In the genomic region with DNA sequence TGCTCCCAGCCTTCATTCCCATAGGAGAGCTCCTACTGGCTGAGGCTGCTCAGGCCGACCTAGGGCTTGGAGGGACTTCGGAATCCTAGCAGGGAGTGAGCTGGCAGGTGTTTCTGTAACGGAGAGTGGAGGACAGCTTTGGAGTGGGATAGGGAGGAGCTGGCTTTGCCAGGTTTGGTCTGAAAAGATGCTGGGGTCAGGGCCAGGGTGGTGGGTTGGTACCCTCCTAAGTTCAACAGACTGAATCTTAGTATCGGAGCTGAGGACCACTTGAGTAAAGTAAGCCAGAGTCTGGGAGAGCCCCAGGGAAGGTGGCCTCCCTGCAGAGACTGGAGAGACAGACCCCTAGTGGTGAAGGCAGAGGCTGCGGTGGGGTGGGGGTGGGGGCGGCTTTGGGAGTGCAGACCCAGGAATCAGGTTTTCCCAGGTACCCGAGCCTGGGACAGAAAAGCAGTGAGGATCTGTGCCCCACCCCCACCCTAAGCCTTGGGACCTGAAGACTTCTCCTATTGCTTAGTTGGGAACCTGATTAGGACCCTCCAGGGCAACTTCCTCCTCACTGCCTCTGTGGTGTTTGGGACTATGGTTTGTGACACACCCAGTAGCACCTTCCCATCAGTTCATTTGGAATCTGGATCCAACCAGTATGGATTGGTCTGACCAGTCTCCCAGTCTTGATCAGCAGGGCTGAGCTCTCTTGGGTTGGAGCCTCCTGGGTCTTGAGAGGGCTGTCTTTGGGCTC, we compare ENCODE assay signal across 7 cellular contexts. TPM values are rescaled to one million over a fixed set of nuclear protein-coding genes. Genes with fewer than 3 reads are reported as not detected.
A peak's percentile ranks its signal among the peaks of the same experiment; 100 is the strongest.
DNase-seq lines count a peak whose midpoint lies in the region; ATAC-seq and TF ChIP-seq lines count a peak whose summit lies in the region.

No MANE protein-coding gene starts in this region.

- POLR2A ChIA-PET in activated CD8-positive, alpha-beta T cell treated with anti-CD3 and anti-CD28 coated beads for 36 hours (lab: Charles Lee): interaction anchor here (1.1 to 2.5 kb wide), 2 partner anchors 10 to 126 kb away, joined by 3 to 13 read pairs; no protein-coding TSS in a partner anchor

- peak overlapping the region; percentile 70 for H3K4me3 Mint-ChIP-seq in activated CD8-positive, alpha-beta T cell treated with anti-CD3 and anti-CD28 coated beads for 36 hours

- TF ChIP-seq CTCF in activated CD8-positive, alpha-beta T cell treated with anti-CD3 and anti-CD28 coated beads for 36 hours (IDR thresholded peaks at IDR 0.05): peak; percentile 50
- TF ChIP-seq CTCF in foreskin keratinocyte (conservative IDR thresholded peaks at IDR 0.05): peak; percentile 34

- H3K27me3 Mint-ChIP-seq in activated CD8-positive, alpha-beta T cell treated with anti-CD3 and anti-CD28 coated beads for 36 hours: no peaks in the 10 kb centered on the region

- ATAC-seq in activated CD8-positive, alpha-beta T cell treated with anti-CD3 and anti-CD28 coated beads for 36 hours: no peak
- peak; percentile 0 for ATAC-seq in foreskin keratinocyte

- intact Hi-C loops in activated CD8-positive, alpha-beta T cell treated with anti-CD3 and anti-CD28 coated beads for 36 hours (cut with micrococcal nuclease): loop anchor here (10.0 kb wide), 1 partner anchor 129 kb away; a partner anchor contains a TSS

- H3K27me3 ChIP-seq in foreskin keratinocyte (no peaks in the 10 kb centered on the region), rectal smooth muscle tissue (ENCODE audit: control insufficient read depth, insufficient read depth, low read length) (no peaks in the 10 kb centered on the region)

- H3K27ac ChIP-seq in foreskin keratinocyte (no peak overlapping the region), rectal smooth muscle tissue (ENCODE audit: low read depth, low read length) (peak overlapping the region; percentile 2)

- H3K27ac Mint-ChIP-seq in activated CD8-positive, alpha-beta T cell treated with anti-CD3 and anti-CD28 coated beads for 36 hours: no peak overlapping the region

- H3K4me1 Mint-ChIP-seq in activated CD8-positive, alpha-beta T cell treated with anti-CD3 and anti-CD28 coated beads for 36 hours (ENCODE audit: low read depth): peaks cover 56% of the 10 kb centered on the region

- H3K36me3 Mint-ChIP-seq in activated CD8-positive, alpha-beta T cell treated with anti-CD3 and anti-CD28 coated beads for 36 hours (ENCODE audit: low read depth): no peaks in the 10 kb centered on the region

- H3K36me3 ChIP-seq in rectal smooth muscle tissue (ENCODE audit: control insufficient read depth, insufficient read depth, low read length): no peaks in the 10 kb centered on the region

- H3K9ac ChIP-seq in rectal smooth muscle tissue (ENCODE audit: low read length): peak overlapping the region; percentile 43

- CTCF ChIA-PET in activated CD8-positive, alpha-beta T cell treated with anti-CD3 and anti-CD28 coated beads for 36 hours (lab: Charles Lee): interaction anchor here (0.7 to 6.6 kb wide), 30 partner anchors 7 to 442 kb away, joined by 3 to 62 read pairs (median 5); a partner anchor contains a TSS

- no peaks in the 10 kb centered on the region for H3K9me3 Mint-ChIP-seq in activated CD8-positive, alpha-beta T cell treated with anti-CD3 and anti-CD28 coated beads for 36 hours

- DNase-seq in DMS114 treated with DMSO at 0.1 percent for 48 hours (lab: John Stamatoyannopoulos, UW; ENCODE audit: unreplicated experiment) (peak; percentile 41), HT-29 (ENCODE audit: low spot score) (peak; percentile 63), foreskin keratinocyte (no peak), epidermal melanocyte (ENCODE audit: insufficient read length, low spot score) (no peak), amniotic stem cell (lab: John Stamatoyannopoulos, UW) (no peak)
- DNase-seq in activated CD8-positive, alpha-beta T cell treated with anti-CD3 and anti-CD28 coated beads for 36 hours: peak; percentile 29

- H3K4me1 ChIP-seq in foreskin keratinocyte: peaks cover 13% of the 10 kb centered on the region
- H3K4me1 ChIP-seq in rectal smooth muscle tissue (ENCODE audit: control insufficient read depth, insufficient read depth, low read length): peaks cover 13% of the 10 kb centered on the region

- H3K4me3 ChIP-seq in rectal smooth muscle tissue (ENCODE audit: low read length): peak overlapping the region; percentile 98

RNA-seq across cellular contexts. Expression of a gene that starts 3.0 kb away (rescaled TPM):
- total RNA-seq in HT-29 (2014; rRNA removed; shearing (Covaris generic)): 10.3 and 11.9 TPM in 2 replicates
- 1 to 10 TPM; 5.1 to 5.8 TPM for total RNA-seq in activated CD8-positive, alpha-beta T cell treated with anti-CD3 and anti-CD28 coated beads for 36 hours
- 7.4 and 7.9 TPM in 2 replicates for total RNA-seq in foreskin keratinocyte
- polyA plus RNA-seq in foreskin keratinocyte: 3.2 and 3.7 TPM in 2 replicates

RNA-seq across cellular contexts. Expression of a gene that starts 23.8 kb away (rescaled TPM):
- total RNA-seq in HT-29 (2014; rRNA removed; shearing (Covaris generic)): 12.0 and 12.4 TPM in 2 replicates
- 1 to 10 TPM; 4.4 to 6.1 TPM for total RNA-seq in activated CD8-positive, alpha-beta T cell treated with anti-CD3 and anti-CD28 coated beads for 36 hours
- total RNA-seq in foreskin keratinocyte: 16.4 and 17.0 TPM in 2 replicates
- polyA plus RNA-seq in foreskin keratinocyte: 13.6 and 15.1 TPM in 2 replicates

RNA-seq across cellular contexts. Expression of a gene that starts 52.4 kb away (rescaled TPM):
- total RNA-seq in HT-29 (2014; rRNA removed; shearing (Covaris generic)): 21.2 and 24.9 TPM in 2 replicates
- 10 to 100 TPM; 15.8 to 19.3 TPM for total RNA-seq in activated CD8-positive, alpha-beta T cell treated with anti-CD3 and anti-CD28 coated beads for 36 hours
- 3.8 and 4.7 TPM in 2 replicates for total RNA-seq in foreskin keratinocyte
- 2.6 and 2.7 TPM in 2 replicates for polyA plus RNA-seq in foreskin keratinocyte

Comparison
In these comparisons a context has a peak if more than half of its experiments do, and no peak if none do; other contexts are left out.
1. DNase-seq: peak in DMS114 treated with DMSO at 0.1 percent for 48 hours (single experiment), HT-29 (single experiment) and activated CD8-positive, alpha-beta T cell treated with anti-CD3 and anti-CD28 coated beads for 36 hours (single experiment); none in foreskin keratinocyte (0 of 2), epidermal melanocyte (single experiment) and amniotic stem cell (single experiment).